Comparison of ENCODE assay signal across 1 cellular context in genomic region chr20:64223526-64224067, GRCh38.
TF ChIP-seq lines count a peak whose summit lies in the region.

No MANE protein-coding gene starts in this region.

TF ChIP-seq in H1, 55 proteins besides CTCF, POLR2A, EP300 and RAD21 (continued from another document):
- TF ChIP-seq MAX (IDR thresholded peaks at IDR 0.05), result peak; percentile 28; the same call in 1 of the 2 replicates
- TF ChIP-seq TBP (IDR thresholded peaks at IDR 0.05; ENCODE audit: low read depth, low read length), result no peak
- TF ChIP-seq RFX5 (IDR thresholded peaks at IDR 0.05; ENCODE audit: borderline replicate concordance, low read depth, low read length), result no peak
- 0 out of 2 replicates have a peak, but pooled peaks have one; percentile 16 for TF ChIP-seq SP1 (IDR thresholded peaks at IDR 0.05; ENCODE audit: low read depth, low read length)
- no peak for TF ChIP-seq BACH1 (IDR thresholded peaks at IDR 0.05; ENCODE audit: low read length)
- TF ChIP-seq CREB1 (IDR thresholded peaks at IDR 0.05), result 0 out of 2 replicates have a peak, but pooled peaks have one; percentile 34
- TF ChIP-seq CBX5 (IDR thresholded peaks at IDR 0.05; ENCODE audit: low read depth, low read length), result no peak
- TF ChIP-seq CHD2 (IDR thresholded peaks at IDR 0.05; ENCODE audit: low read length), result peak; percentile 65; the same call in 1 of the 2 replicates
- TF ChIP-seq SAP30 (IDR thresholded peaks at IDR 0.05; ENCODE audit: insufficient read depth, insufficient replicate concordance, low read length), result no peak
- TF ChIP-seq KDM1A (IDR thresholded peaks at IDR 0.05; ENCODE audit: borderline replicate concordance, low read length), result 0 out of 2 replicates have a peak, but pooled peaks have one; percentile 61
- no peak for TF ChIP-seq ZNF274 (IDR thresholded peaks at IDR 0.05; ENCODE audit: borderline replicate concordance, extremely low read depth, low read length)
- TF ChIP-seq SP2 (IDR thresholded peaks at IDR 0.05; ENCODE audit: low read length), result no peak
- no peak for TF ChIP-seq EZH2 (IDR thresholded peaks at IDR 0.05; ENCODE audit: low read depth, low read length, severe bottlenecking)
- TF ChIP-seq HDAC6 (IDR thresholded peaks at IDR 0.05; ENCODE audit: low read depth, low read length), result no peak
- TF ChIP-seq POU5F1 (IDR thresholded peaks at IDR 0.05; ENCODE audit: low read depth, low read length), result no peak
- no peak for TF ChIP-seq TEAD4 (IDR thresholded peaks at IDR 0.05; ENCODE audit: low read depth, low read length)
- TF ChIP-seq E2F6 (IDR thresholded peaks at IDR 0.05), result no peak
- peak; percentile 65; the same call in 1 of the 2 replicates for TF ChIP-seq GABPA (IDR thresholded peaks at IDR 0.05; ENCODE audit: borderline replicate concordance, insufficient read depth, low read length)
- TF ChIP-seq YY1 (IDR thresholded peaks at IDR 0.05; ENCODE audit: low read depth, low read length), result no peak; the same call in 1 of the 2 replicates
- no peak for TF ChIP-seq SIRT6 (IDR thresholded peaks at IDR 0.05; ENCODE audit: low read length)
- no peak for TF ChIP-seq JUND (IDR thresholded peaks at IDR 0.05; ENCODE audit: low read length)
- TF ChIP-seq USF2 (IDR thresholded peaks at IDR 0.05; ENCODE audit: low read length), result no peak
- TF ChIP-seq ASH2L (IDR thresholded peaks at IDR 0.05; ENCODE audit: low read length), result peak; percentile 64
- no peak for TF ChIP-seq NANOG (IDR thresholded peaks at IDR 0.05; ENCODE audit: insufficient read depth, low read depth, low read length, poor library complexity, severe bottlenecking)
- no peak for TF ChIP-seq CBX8 (IDR thresholded peaks at IDR 0.05; ENCODE audit: borderline replicate concordance, low read depth, low read length)
- no peak for TF ChIP-seq SUZ12 (IDR thresholded peaks at IDR 0.05; ENCODE audit: low read length)
- TF ChIP-seq TAF1 (IDR thresholded peaks at IDR 0.05; ENCODE audit: low read depth, low read length), result no peak
- no peak for TF ChIP-seq ATF2 (IDR thresholded peaks at IDR 0.05; ENCODE audit: low read length)
- TF ChIP-seq NRF1 (IDR thresholded peaks at IDR 0.05; ENCODE audit: low read depth, low read length), result no peak
- TF ChIP-seq KDM5A (IDR thresholded peaks at IDR 0.05; ENCODE audit: low read length), result no peak
- no peak for TF ChIP-seq MAFK (IDR thresholded peaks at IDR 0.05; ENCODE audit: low read depth, low read length)
- TF ChIP-seq SRF (IDR thresholded peaks at IDR 0.05; ENCODE audit: low read depth, low read length), result no peak
- TF ChIP-seq ATF3 (IDR thresholded peaks at IDR 0.05; ENCODE audit: insufficient read depth, low read depth, low read length), result no peak
- TF ChIP-seq KDM4A (IDR thresholded peaks at IDR 0.05; ENCODE audit: low read depth, low read length, severe bottlenecking), result no peak
- TF ChIP-seq BCL11A (IDR thresholded peaks at IDR 0.05; ENCODE audit: low read depth in 2 of 2, low read length in 2 of 2), result no peak
- TF ChIP-seq SP4 (IDR thresholded peaks at IDR 0.05; ENCODE audit: low read length), result no peak
- peak; percentile 64 for TF ChIP-seq TAF7 (optimal IDR thresholded peaks at IDR 0.05; ENCODE audit: borderline replicate concordance, low read depth, low read length)
- no peak for TF ChIP-seq SIX5 (IDR thresholded peaks at IDR 0.05; ENCODE audit: low read depth, low read length)
- peak in 1 of 2 experiments; percentile 66; a peak in 1 of 4 replicates for TF ChIP-seq HDAC2 (IDR thresholded peaks at IDR 0.05; ENCODE audit: borderline replicate concordance in 1 of 2, low read depth in 2 of 2, low read length in 2 of 2)
- no peak for TF ChIP-seq RNF2 (IDR thresholded peaks at IDR 0.05; ENCODE audit: borderline replicate concordance, low read depth, low read length, missing control alignments, poor library complexity, severe bottlenecking)
- TF ChIP-seq PHF8 (conservative IDR thresholded peaks at IDR 0.05; ENCODE audit: low read depth, low read length), result no peak
- TF ChIP-seq CHD7 (IDR thresholded peaks at IDR 0.05; ENCODE audit: insufficient replicate concordance, low read length), result no peak
- TF ChIP-seq POLR2AphosphoS5 (IDR thresholded peaks at IDR 0.05; ENCODE audit: low read depth, low read length), result no peak
- no peak for TF ChIP-seq RXRA (IDR thresholded peaks at IDR 0.05; ENCODE audit: insufficient read depth, low read depth, low read length)
- peak; percentile 78 for TF ChIP-seq CTBP2 (IDR thresholded peaks at IDR 0.05; ENCODE audit: borderline replicate concordance, insufficient read depth, insufficient read length, low read length)
- TF ChIP-seq TCF12 (IDR thresholded peaks at IDR 0.05; ENCODE audit: low read depth, low read length), result peak; percentile 90; the same call in 1 of the 2 replicates
- TF ChIP-seq GTF2F1 (IDR thresholded peaks at IDR 0.05; ENCODE audit: borderline replicate concordance, low read depth, low read length), result no peak
